Comparison of ENCODE assay signal across 13 cellular contexts in the genomic region with DNA sequence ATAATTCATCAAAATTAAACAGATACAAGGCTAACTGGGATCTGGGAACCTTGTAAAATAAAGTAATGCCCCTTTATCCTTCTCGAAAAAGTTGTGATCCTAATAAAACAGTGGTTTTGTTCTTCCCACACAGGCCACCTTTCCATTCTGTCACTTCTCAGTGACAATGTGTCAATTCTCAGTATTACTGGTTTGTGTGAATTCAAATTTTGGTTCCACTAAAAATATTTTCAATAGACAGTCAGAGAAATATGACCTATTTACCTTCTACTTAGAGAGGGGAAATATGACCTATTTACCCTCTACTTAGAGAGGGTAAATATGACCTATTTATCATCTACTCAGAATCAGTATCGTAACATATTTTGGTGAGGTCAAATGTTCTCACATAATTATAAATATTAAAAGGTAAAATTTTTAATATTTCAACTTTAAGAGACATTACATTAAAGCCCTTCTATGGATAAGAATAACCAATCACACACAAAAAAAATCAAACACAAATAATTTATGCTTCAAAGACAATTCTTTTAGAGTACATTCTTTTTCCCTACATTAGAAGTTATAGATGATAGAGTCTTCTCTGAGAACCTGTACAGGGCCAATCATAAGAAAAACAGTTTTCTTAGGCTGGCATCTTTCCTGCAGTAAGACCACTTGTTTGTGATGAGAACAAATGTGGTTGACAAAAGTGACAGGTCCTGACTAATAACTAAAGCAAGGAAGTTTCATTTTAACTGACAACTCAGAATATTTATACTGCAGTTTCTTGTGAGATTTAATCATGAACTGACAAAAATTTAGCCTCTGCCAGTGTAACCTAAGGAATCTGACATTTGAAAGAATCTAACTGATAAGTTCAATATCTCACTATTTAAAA.
DNase-seq lines count a peak whose midpoint lies in the region; ATAC-seq and TF ChIP-seq lines count a peak whose summit lies in the region.
"Had no signal": no experiment of that assay in that cellular context is flagged by ENCODE, and none has a peak within 500 bp of the region (broad histone marks: within the 10 kb centered on the region; RNA-seq: fewer than 3 reads in every experiment).

No MANE protein-coding gene starts in this region.

- no peak overlapping the region for H3K4me3 Mint-ChIP-seq in activated T-cell treated with anti-CD3 and anti-CD28 coated beads, Interleukin-2, amount 50 U/mL, for 72 hours
- peak overlapping the region in 1 of 2 donors; percentile 26 for H3K4me3 Mint-ChIP-seq in stimulated activated naive CD8-positive, alpha-beta T cell treated with anti-CD3 and anti-CD28 coated beads, Interleukin-15, amount 100 ng/mL, for 72 hours
- H3K4me3 Mint-ChIP-seq: stimulated activated naive CD8-positive, alpha-beta T cell treated with anti-CD3 and anti-CD28 coated beads, Interleukin-15, Interleukin-2, amounts not matched to agents 100 ng/mL and 50 ng/mL, for 24 hours had no signal

- H3K27ac Mint-ChIP-seq in activated T-cell treated with anti-CD3 and anti-CD28 coated beads, Interleukin-2, amount 50 U/mL, for 72 hours = no peak overlapping the region
- H3K27ac Mint-ChIP-seq in stimulated activated naive CD8-positive, alpha-beta T cell treated with anti-CD3 and anti-CD28 coated beads, Interleukin-15, amount 100 ng/mL, for 72 hours = no peak overlapping the region
- H3K27ac Mint-ChIP-seq: stimulated activated naive CD8-positive, alpha-beta T cell treated with anti-CD3 and anti-CD28 coated beads, Interleukin-15, Interleukin-2, amounts not matched to agents 100 ng/mL and 50 ng/mL, for 24 hours had no signal

- no peak overlapping the region for H3K4me3 ChIP-seq in left lung
- H3K4me3 ChIP-seq: SJSA1 had no signal

- no peak for DNase-seq in activated T-cell treated with anti-CD3 and anti-CD28 coated beads, Interleukin-2, amount 50 U/mL, for 72 hours
- no peak for DNase-seq in activated T-cell treated with anti-CD3 and anti-CD28 coated beads, Interleukin-2, amount 50 U/mL, for 48 hours
- DNase-seq in stimulated activated naive CD8-positive, alpha-beta T cell treated with anti-CD3 and anti-CD28 coated beads, Interleukin-15, amount 100 ng/mL, for 72 hours = no peak
- DNase-seq in DMS79 treated with DMSO at 0.1 percent for 48 hours (lab: John Stamatoyannopoulos, UW) = no peak
- DNase-seq in Kasumi-1 (lab: John Stamatoyannopoulos, UW) = no peak
- DNase-seq in left lung = no peak
- DNase-seq: ACHN; activated CD4-positive, alpha-beta T cell treated with anti-CD3 and anti-CD28 coated beads, Interleukin-2, amount 50 U/mL, for 4 hours; GF-D8 had no signal

- H3K36me3 ChIP-seq in left lung = no peaks in the 10 kb centered on the region
- H3K36me3 ChIP-seq: SJSA1 had no signal

- peaks cover 0 to 7% of the 10 kb centered on the region in 2 donors for H3K9me3 ChIP-seq in left lung
- H3K9me3 ChIP-seq: SJSA1 had no signal

- no peaks in the 10 kb centered on the region for H3K27me3 ChIP-seq in left lung
- H3K27me3 ChIP-seq: SJSA1 had no signal

- peaks cover 2 to 3% of the 10 kb centered on the region in 2 donors for H3K9me3 Mint-ChIP-seq in activated T-cell treated with anti-CD3 and anti-CD28 coated beads, Interleukin-2, amount 50 U/mL, for 72 hours
- peaks cover 0 to 4% of the 10 kb centered on the region in 2 donors for H3K9me3 Mint-ChIP-seq in stimulated activated naive CD8-positive, alpha-beta T cell treated with anti-CD3 and anti-CD28 coated beads, Interleukin-15, amount 100 ng/mL, for 72 hours
- H3K9me3 Mint-ChIP-seq: stimulated activated naive CD8-positive, alpha-beta T cell treated with anti-CD3 and anti-CD28 coated beads, Interleukin-15, Interleukin-2, amounts not matched to agents 100 ng/mL and 50 ng/mL, for 24 hours had no signal

- H3K27ac ChIP-seq in left lung = no peak overlapping the region
- H3K27ac ChIP-seq: SJSA1 had no signal

- peaks cover 2% of the 10 kb centered on the region for H3K27me3 Mint-ChIP-seq in activated T-cell treated with anti-CD3 and anti-CD28 coated beads, Interleukin-2, amount 50 U/mL, for 72 hours (ENCODE audit: low read depth)
- no peaks in the 10 kb centered on the region for H3K27me3 Mint-ChIP-seq in stimulated activated naive CD8-positive, alpha-beta T cell treated with anti-CD3 and anti-CD28 coated beads, Interleukin-15, amount 100 ng/mL, for 72 hours

- intact Hi-C loops in left lung (cut with DNase I) = no loop called here

- ATAC-seq in activated T-cell treated with anti-CD3 and anti-CD28 coated beads, Interleukin-2, amount 50 U/mL, for 72 hours (replicated peaks in 1 of 2) = peak; percentile 70 to 74
- ATAC-seq in HG02610 (IDR thresholded peaks at IDR 0.05; ENCODE audit: unreplicated experiment) (peak; percentile 78), HG03442 (IDR thresholded peaks at IDR 0.05; ENCODE audit: unreplicated experiment) (peak; percentile 87), left lung (no peak)
- peak; percentile 84 for ATAC-seq in stimulated activated naive CD8-positive, alpha-beta T cell treated with anti-CD3 and anti-CD28 coated beads, Interleukin-15, amount 100 ng/mL, for 72 hours

- H3K4me1 ChIP-seq in left lung = no peaks in the 10 kb centered on the region
- H3K4me1 ChIP-seq: SJSA1 had no signal

- no peak for TF ChIP-seq CTCF in left lung (IDR thresholded peaks at IDR 0.05)

- no peaks in the 10 kb centered on the region for H3K36me3 Mint-ChIP-seq in activated T-cell treated with anti-CD3 and anti-CD28 coated beads, Interleukin-2, amount 50 U/mL, for 72 hours (ENCODE audit: insufficient read depth in 2 of 2)

- H3K4me1 Mint-ChIP-seq in activated T-cell treated with anti-CD3 and anti-CD28 coated beads, Interleukin-2, amount 50 U/mL, for 72 hours (ENCODE audit: low read depth) = no peaks in the 10 kb centered on the region
- peaks cover 7% of the 10 kb centered on the region for H3K4me1 Mint-ChIP-seq in stimulated activated naive CD8-positive, alpha-beta T cell treated with anti-CD3 and anti-CD28 coated beads, Interleukin-15, amount 100 ng/mL, for 72 hours
